Comparison of ENCODE assay signal across 34 cellular contexts in genomic region chr7:139476891-139477290, GRCh38.
"Had no signal": no experiment of that assay in that cellular context is flagged by ENCODE, and none has a peak within 500 bp of the region (broad histone marks: within the 10 kb centered on the region; RNA-seq: fewer than 3 reads in every experiment).

No MANE protein-coding gene starts in this region.

- H3K27me3 ChIP-seq: MG63 had no signal

- H3K4me2 ChIP-seq: KMS-11 had no signal

- DNase-seq: Karpas-422, Kasumi-1, MG63, MM.1S, MV-4-11, NCI-H1048, NCI-H1092, NCI-H1092 treated with DMSO at 0.1 percent for 48 hours, NCI-H1105, NCI-H1105 treated with DMSO at 0.1 percent for 48 hours, NCI-H1417, NCI-H1417 treated with DMSO at 0.1 percent for 48 hours, NCI-H1436, NCI-H1436 treated with DMSO at 0.1 percent for 48 hours, NCI-H146, NCI-H1694, NCI-H1694 treated with DMSO at 0.1 percent for 48 hours, NCI-H187, NCI-H187 treated with DMSO at 0.1 percent for 48 hours, NCI-H1930, NCI-H2029, NCI-H2029 treated with DMSO at 0.1 percent for 48 hours, NCI-H2081, NCI-H2081 treated with DMSO at 0.1 percent for 48 hours, NCI-H2107, NCI-H2171, NCI-H2171 treated with DMSO at 0.1 percent for 48 hours, NCI-H2227 treated with DMSO at 0.1 percent for 48 hours, NCI-H226, NCI-H345, NCI-H446, NCI-H446 treated with DMSO at 0.1 percent for 48 hours, NCI-H510A had no signal

- H3K4me3 ChIP-seq: MG63 had no signal

- H3K27ac ChIP-seq: KMS-11 had no signal

- H3K9me3 ChIP-seq: MG63 had no signal

- H3K9ac ChIP-seq: KMS-11 had no signal

- H3K36me3 ChIP-seq: MG63 had no signal
